ENCODE assay signal across 8 cellular contexts in the genomic region with DNA sequence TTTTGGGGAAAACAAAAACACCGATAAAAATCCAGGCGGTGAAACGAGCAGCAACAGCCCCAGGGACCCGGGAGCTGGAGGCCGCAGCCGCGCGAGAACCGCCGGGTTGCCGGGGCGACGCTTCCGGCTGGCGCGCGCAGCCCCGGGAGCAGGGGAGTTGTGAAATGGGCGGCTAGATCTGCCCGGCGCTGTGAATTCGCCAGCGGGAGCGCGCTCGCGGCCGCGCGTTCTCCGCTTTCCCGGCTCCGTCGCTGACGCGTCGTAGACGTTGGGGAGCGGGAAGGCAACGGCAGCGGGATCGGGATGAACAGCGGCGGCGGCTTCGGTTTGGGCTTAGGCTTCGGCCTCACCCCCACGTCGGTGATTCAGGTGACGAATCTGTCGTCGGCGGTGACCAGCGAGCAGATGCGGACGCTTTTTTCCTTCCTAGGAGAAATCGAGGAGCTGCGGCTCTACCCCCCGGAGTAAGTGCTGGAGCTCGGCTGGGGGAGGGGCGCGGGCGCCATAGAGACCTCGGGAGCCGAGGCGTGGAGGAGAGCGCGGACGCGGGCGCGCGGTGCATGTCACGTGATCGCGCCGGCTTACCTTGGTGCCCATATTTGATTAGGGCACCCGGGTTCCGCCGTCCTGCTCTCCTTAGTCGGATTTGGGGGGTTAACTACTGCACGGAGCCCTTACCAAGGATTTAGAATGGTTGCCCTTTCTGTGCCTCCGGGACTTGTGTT. TPM values are rescaled to one million over a fixed set of nuclear protein-coding genes. Genes with fewer than 3 reads are reported as not detected.
DNase-seq lines count a peak whose midpoint lies in the region; ATAC-seq and TF ChIP-seq lines count a peak whose summit lies in the region.

A gene with protein sequence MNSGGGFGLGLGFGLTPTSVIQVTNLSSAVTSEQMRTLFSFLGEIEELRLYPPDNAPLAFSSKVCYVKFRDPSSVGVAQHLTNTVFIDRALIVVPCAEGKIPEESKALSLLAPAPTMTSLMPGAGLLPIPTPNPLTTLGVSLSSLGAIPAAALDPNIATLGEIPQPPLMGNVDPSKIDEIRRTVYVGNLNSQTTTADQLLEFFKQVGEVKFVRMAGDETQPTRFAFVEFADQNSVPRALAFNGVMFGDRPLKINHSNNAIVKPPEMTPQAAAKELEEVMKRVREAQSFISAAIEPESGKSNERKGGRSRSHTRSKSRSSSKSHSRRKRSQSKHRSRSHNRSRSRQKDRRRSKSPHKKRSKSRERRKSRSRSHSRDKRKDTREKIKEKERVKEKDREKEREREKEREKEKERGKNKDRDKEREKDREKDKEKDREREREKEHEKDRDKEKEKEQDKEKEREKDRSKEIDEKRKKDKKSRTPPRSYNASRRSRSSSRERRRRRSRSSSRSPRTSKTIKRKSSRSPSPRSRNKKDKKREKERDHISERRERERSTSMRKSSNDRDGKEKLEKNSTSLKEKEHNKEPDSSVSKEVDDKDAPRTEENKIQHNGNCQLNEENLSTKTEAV (plus strand): TSS at position 227 of the 725 bp plus-strand sequence. CDS start 77 bp downstream, at position 304.

- peaks cover 37% of the 10 kb centered on the region for H3K4me1 Mint-ChIP-seq in activated T-helper 2 cell treated with anti-CD3 and anti-CD28 coated beads, Interferon-gamma antibody, Interleukin-2, Interleukin-4, amounts not matched to agents 10 μg/mL and 5 μg/mL and 100 μg/mL, durations not matched to agents 14 hours and 24 hours and 36 hours (ENCODE audit: low read depth)
- peaks cover 11 to 49% (median 40%) of the 10 kb centered on the region in 4 donors for H3K4me1 Mint-ChIP-seq in naive thymus-derived CD8-positive, alpha-beta T cell
- peaks cover 9 to 14% of the 10 kb centered on the region in 2 donors for H3K4me1 Mint-ChIP-seq in stimulated activated naive B cell treated with anti-CD40 and anti-IgM and Interleukin-4, amounts not matched to agents 10 μg/mL and 1 μg/mL and 100 μg/mL, for 72 hours

- no peaks in the 10 kb centered on the region for H3K9me3 ChIP-seq in RWPE2 (ENCODE audit: severe bottlenecking)

- peak within 1 kb of the TSS; percentile 79 for H3K27ac ChIP-seq in RWPE2 (ENCODE audit: poor library complexity, severe bottlenecking)

- peak within 1 kb of the TSS; percentile 99 for H3K27ac Mint-ChIP-seq in activated T-helper 2 cell treated with anti-CD3 and anti-CD28 coated beads, Interferon-gamma antibody, Interleukin-2, Interleukin-4, amounts not matched to agents 10 μg/mL and 5 μg/mL and 100 μg/mL, durations not matched to agents 14 hours and 24 hours and 36 hours
- peak within 1 kb of the TSS; percentile 99 to 100 (median 100) for H3K27ac Mint-ChIP-seq in naive thymus-derived CD8-positive, alpha-beta T cell
- H3K27ac Mint-ChIP-seq in stimulated activated naive B cell treated with anti-CD40 and anti-IgM and Interleukin-4, amounts not matched to agents 10 μg/mL and 1 μg/mL and 100 μg/mL, for 72 hours: peak within 1 kb of the TSS; percentile 100

- H3K27me3 Mint-ChIP-seq in activated T-helper 2 cell treated with anti-CD3 and anti-CD28 coated beads, Interferon-gamma antibody, Interleukin-2, Interleukin-4, amounts not matched to agents 10 μg/mL and 5 μg/mL and 100 μg/mL, durations not matched to agents 14 hours and 24 hours and 36 hours (ENCODE audit: low read depth): no peaks in the 10 kb centered on the region
- H3K27me3 Mint-ChIP-seq in naive thymus-derived CD8-positive, alpha-beta T cell: peaks cover 0 to 1% (median 0%) of the 10 kb centered on the region in 5 donors
- H3K27me3 Mint-ChIP-seq in stimulated activated naive B cell treated with anti-CD40 and anti-IgM and Interleukin-4, amounts not matched to agents 10 μg/mL and 1 μg/mL and 100 μg/mL, for 72 hours: no peaks in the 10 kb centered on the region

- H3K9me3 Mint-ChIP-seq in activated T-helper 2 cell treated with anti-CD3 and anti-CD28 coated beads, Interferon-gamma antibody, Interleukin-2, Interleukin-4, amounts not matched to agents 10 μg/mL and 5 μg/mL and 100 μg/mL, durations not matched to agents 14 hours and 24 hours and 36 hours: no peaks in the 10 kb centered on the region
- H3K9me3 Mint-ChIP-seq in naive thymus-derived CD8-positive, alpha-beta T cell: no peaks in the 10 kb centered on the region
- no peaks in the 10 kb centered on the region for H3K9me3 Mint-ChIP-seq in stimulated activated naive B cell treated with anti-CD40 and anti-IgM and Interleukin-4, amounts not matched to agents 10 μg/mL and 1 μg/mL and 100 μg/mL, for 72 hours

- H3K4me3 ChIP-seq in LNCaP clone FGC (ENCODE audit: low read depth, low read length) (peak within 1 kb of the TSS; percentile 90), RWPE2 (ENCODE audit: severe bottlenecking) (peak within 1 kb of the TSS; percentile 76), fibroblast of mammary gland (ENCODE audit: control insufficient read depth, low read depth, low read length) (peak within 1 kb of the TSS; percentile 96)

- peak; percentile 93 for DNase-seq in EH (ENCODE audit: low read depth)
- DNase-seq in H4 (ENCODE audit: low spot score): peak; percentile 86
- DNase-seq in LNCaP clone FGC (ENCODE audit: low read depth): peak; percentile 84
- peak; percentile 94 for DNase-seq in RWPE2 (ENCODE audit: low spot score)
- peak; percentile 85 for DNase-seq in activated T-helper 2 cell treated with anti-CD3 and anti-CD28 coated beads, Interferon-gamma antibody, Interleukin-2, Interleukin-4, amounts not matched to agents 10 μg/mL and 5 μg/mL and 100 μg/mL, durations not matched to agents 14 hours and 24 hours and 36 hours (ENCODE audit: low spot score)
- peak; percentile 91 for DNase-seq in fibroblast of mammary gland (ENCODE audit: low read depth)
- DNase-seq in naive thymus-derived CD8-positive, alpha-beta T cell: peak; percentile 79 to 93 (median 85)
- peak; percentile 88 for DNase-seq in stimulated activated naive B cell treated with anti-CD40 and anti-IgM and Interleukin-4, amounts not matched to agents 10 μg/mL and 1 μg/mL and 100 μg/mL, for 72 hours

- POLR2A ChIA-PET in naive thymus-derived CD8-positive, alpha-beta T cell (lab: Charles Lee): interaction anchor here (0.6 to 2.2 kb wide), 13 partner anchors 9 to 1022 kb away, joined by 3 to 39 read pairs (median 5); a partner anchor contains a TSS

- peak within 1 kb of the TSS; percentile 92 for H3K4me3 Mint-ChIP-seq in activated T-helper 2 cell treated with anti-CD3 and anti-CD28 coated beads, Interferon-gamma antibody, Interleukin-2, Interleukin-4, amounts not matched to agents 10 μg/mL and 5 μg/mL and 100 μg/mL, durations not matched to agents 14 hours and 24 hours and 36 hours (ENCODE audit: low read depth)
- peak within 1 kb of the TSS; percentile 96 to 100 (median 98) for H3K4me3 Mint-ChIP-seq in naive thymus-derived CD8-positive, alpha-beta T cell
- H3K4me3 Mint-ChIP-seq in stimulated activated naive B cell treated with anti-CD40 and anti-IgM and Interleukin-4, amounts not matched to agents 10 μg/mL and 1 μg/mL and 100 μg/mL, for 72 hours: peak within 1 kb of the TSS; percentile 95 to 99

- H3K36me3 Mint-ChIP-seq in activated T-helper 2 cell treated with anti-CD3 and anti-CD28 coated beads, Interferon-gamma antibody, Interleukin-2, Interleukin-4, amounts not matched to agents 10 μg/mL and 5 μg/mL and 100 μg/mL, durations not matched to agents 14 hours and 24 hours and 36 hours (ENCODE audit: low read depth): peaks cover 10% of the 10 kb centered on the region
- H3K36me3 Mint-ChIP-seq in naive thymus-derived CD8-positive, alpha-beta T cell: peaks cover 4 to 5% (median 4%) of the 10 kb centered on the region in 3 donors
- peaks cover 6 to 9% of the 10 kb centered on the region in 2 donors for H3K36me3 Mint-ChIP-seq in stimulated activated naive B cell treated with anti-CD40 and anti-IgM and Interleukin-4, amounts not matched to agents 10 μg/mL and 1 μg/mL and 100 μg/mL, for 72 hours

- H3K36me3 ChIP-seq in RWPE2 (ENCODE audit: low read depth): peaks cover 29% of the 10 kb centered on the region

- H3K27me3 ChIP-seq in RWPE2 (ENCODE audit: insufficient read depth, poor library complexity, severe bottlenecking): no peaks in the 10 kb centered on the region

- TF ChIP-seq CTCF in LNCaP clone FGC (IDR thresholded peaks at IDR 0.05; ENCODE audit: control insufficient read depth, extremely low read depth, insufficient read depth) (no peak), RWPE2 (IDR thresholded peaks at IDR 0.05; ENCODE audit: poor library complexity, severe bottlenecking) (no peak), fibroblast of mammary gland (conservative IDR thresholded peaks at IDR 0.05; ENCODE audit: control insufficient read depth, insufficient read depth, low read depth, low read length) (no peak)

- peaks cover 8% of the 10 kb centered on the region for H3K4me1 ChIP-seq in RWPE2 (ENCODE audit: insufficient read depth, poor library complexity, severe bottlenecking)

- intact Hi-C loops in activated T-helper 2 cell treated with anti-CD3 and anti-CD28 coated beads, Interferon-gamma antibody, Interleukin-2, Interleukin-4, amounts not matched to agents 10 μg/mL and 5 μg/mL and 100 μg/mL, durations not matched to agents 14 hours and 24 hours and 36 hours (cut with micrococcal nuclease): loop anchor here (1.0 to 10.0 kb wide), 7 partner anchors 25 to 681 kb away; a partner anchor contains a TSS

- peak; percentile 87 for ATAC-seq in RWPE2 (ENCODE audit: low read depth)
- peak; percentile 88 to 90 for ATAC-seq in naive thymus-derived CD8-positive, alpha-beta T cell
- peak; percentile 91 to 92 for ATAC-seq in stimulated activated naive B cell treated with anti-CD40 and anti-IgM and Interleukin-4, amounts not matched to agents 10 μg/mL and 1 μg/mL and 100 μg/mL, for 72 hours (replicated peaks)

RNA-seq across cellular contexts. Expression of the gene that starts here (rescaled TPM):
- total RNA-seq in H4 (2014; rRNA removed; shearing (Covaris generic)): 21.2 and 27.8 TPM in 2 replicates
- 67.8 and 69.9 TPM in 2 replicates for total RNA-seq in activated T-helper 2 cell treated with anti-CD3 and anti-CD28 coated beads, Interferon-gamma antibody, Interleukin-2, Interleukin-4, amounts not matched to agents 10 μg/mL and 5 μg/mL and 100 μg/mL, durations not matched to agents 14 hours and 24 hours and 36 hours
- total RNA-seq in naive thymus-derived CD8-positive, alpha-beta T cell: 10 to 100 TPM; 89.8 to 92.4 TPM
- 10 to 100 TPM; 15.2 to 21.4 (median 17.6) TPM for polyA plus RNA-seq in naive thymus-derived CD8-positive, alpha-beta T cell

Comparison
In these comparisons a context has a peak if more than half of its experiments do, and no peak if none do; other contexts are left out.
1. Peak in every context shown above with its lines: DNase-seq, ATAC-seq, H3K4me3 ChIP-seq and H3K27ac ChIP-seq.